21 cellular contexts compared by ENCODE assay signal in the genomic region with DNA sequence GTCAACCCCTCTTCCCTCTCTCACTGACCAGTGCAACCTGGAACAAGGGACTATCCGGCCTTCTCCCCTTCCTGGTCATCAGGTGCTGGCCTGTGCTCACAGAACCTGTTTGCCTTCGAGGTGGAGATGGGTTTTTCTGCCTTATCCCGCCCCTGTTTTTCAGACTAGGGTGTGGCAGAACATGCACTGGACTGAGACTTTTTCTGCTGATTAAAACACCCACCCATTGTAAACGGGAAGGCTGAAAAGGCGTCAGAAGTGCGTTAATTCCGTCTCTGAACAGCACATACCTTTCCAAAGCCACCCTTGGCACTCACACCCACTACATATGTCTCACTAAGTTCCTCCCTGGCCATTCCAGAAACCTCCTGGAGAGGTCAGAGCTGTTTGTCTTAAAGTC. TPM values are rescaled to one million over a fixed set of nuclear protein-coding genes. Genes with fewer than 3 reads are reported as not detected.
DNase-seq lines count a peak whose midpoint lies in the region; ATAC-seq and TF ChIP-seq lines count a peak whose summit lies in the region.
"Had no signal": no experiment of that assay in that cellular context is flagged by ENCODE, and none has a peak within 500 bp of the region (broad histone marks: within the 10 kb centered on the region; RNA-seq: fewer than 3 reads in every experiment).

No MANE protein-coding gene starts in this region.

- peaks cover 36% of the 10 kb centered on the region for H3K4me1 ChIP-seq in PC-3 (ENCODE audit: insufficient read depth, low read length)
- H3K4me1 ChIP-seq in left lung: peaks cover 0 to 3% of the 10 kb centered on the region in 2 donors
- H3K4me1 ChIP-seq in upper lobe of right lung: no peaks in the 10 kb centered on the region
- H3K4me1 ChIP-seq: SJSA1 had no signal

- H3K36me3 ChIP-seq in PC-3 (ENCODE audit: low read depth, low read length) (no peaks in the 10 kb centered on the region), left lung (no peaks in the 10 kb centered on the region), upper lobe of right lung (no peaks in the 10 kb centered on the region)
- H3K36me3 ChIP-seq: BLaER1, MG63, SJSA1 had no signal

- no peaks in the 10 kb centered on the region for H3K27me3 ChIP-seq in PC-3 (ENCODE audit: low read length)
- peaks cover 0 to 20% of the 10 kb centered on the region in 2 donors for H3K27me3 ChIP-seq in left lung
- peaks cover 8% of the 10 kb centered on the region for H3K27me3 ChIP-seq in upper lobe of right lung
- H3K27me3 ChIP-seq: BLaER1, MG63, SJSA1 had no signal

- TF ChIP-seq CTCF in PC-3 (conservative IDR thresholded peaks at IDR 0.05; ENCODE audit: low read depth, low read length) (no peak), epithelial cell of esophagus (IDR thresholded peaks at IDR 0.05; ENCODE audit: insufficient read depth, low read depth, low read length, missing control alignments) (no peak), left lung (IDR thresholded peaks at IDR 0.05) (no peak), upper lobe of right lung (IDR thresholded peaks at IDR 0.05) (no peak)

- no peak for ATAC-seq in PC-3
- ATAC-seq in left lung: peak; percentile 63
- peak; percentile 21 for ATAC-seq in upper lobe of right lung
- ATAC-seq in GM21529 (IDR thresholded peaks at IDR 0.05; ENCODE audit: unreplicated experiment): no peak
- no peak for ATAC-seq in GM19023 (IDR thresholded peaks at IDR 0.05; ENCODE audit: unreplicated experiment)
- ATAC-seq in activated T-cell treated with anti-CD3 and anti-CD28 coated beads, Interleukin-2, amount 50 U/mL, for 72 hours (replicated peaks in 1 of 2): no peak

- H3K9ac ChIP-seq in PC-3 (ENCODE audit: low read length): no peak overlapping the region
- H3K9ac ChIP-seq: BLaER1 had no signal

- intact Hi-C loops in PC-3 (cut with micrococcal nuclease) (loop anchor here (5.0 kb wide), 1 partner anchor 108 kb away; no protein-coding TSS in a partner anchor), left lung (cut with DNase I) (no loop called here), upper lobe of right lung (cut with DNase I) (loop anchor here (10.0 kb wide), 1 partner anchor 225 kb away; no protein-coding TSS in a partner anchor)

- no peaks in the 10 kb centered on the region for H4K20me1 ChIP-seq in PC-3 (ENCODE audit: low read length)
- H4K20me1 ChIP-seq: BLaER1 had no signal

- H3K4me3 ChIP-seq in PC-3 (ENCODE audit: low read length) (no peak overlapping the region), epithelial cell of esophagus (ENCODE audit: low read length) (no peak overlapping the region), left lung (no peak overlapping the region), upper lobe of right lung (no peak overlapping the region)
- H3K4me3 ChIP-seq: BLaER1, MG63, PC-9, SJSA1 had no signal

- H3K27me3 Mint-ChIP-seq in activated T-cell treated with anti-CD3 and anti-CD28 coated beads, Interleukin-2, amount 50 U/mL, for 72 hours (ENCODE audit: low read depth): peaks cover 26% of the 10 kb centered on the region

- H2AFZ ChIP-seq in PC-3 (ENCODE audit: low read length): no peak overlapping the region
- H2AFZ ChIP-seq: PC-9 had no signal

- no peaks in the 10 kb centered on the region for H3K4me1 Mint-ChIP-seq in activated T-cell treated with anti-CD3 and anti-CD28 coated beads, Interleukin-2, amount 50 U/mL, for 72 hours (ENCODE audit: low read depth)
- H3K4me1 Mint-ChIP-seq: CD4-positive, alpha-beta memory T cell had no signal

- H3K9me3 ChIP-seq in PC-3 (ENCODE audit: low read length): no peaks in the 10 kb centered on the region
- H3K9me3 ChIP-seq in left lung: no peaks in the 10 kb centered on the region
- no peaks in the 10 kb centered on the region for H3K9me3 ChIP-seq in upper lobe of right lung
- H3K9me3 ChIP-seq: BLaER1, MG63, SJSA1 had no signal

- CTCF ChIA-PET in PC-3 (lab: Charles Lee): interaction anchor here (0.8 kb wide), 1 partner anchor 456 kb away, joined by 7 read pairs; no protein-coding TSS in a partner anchor

- no peaks in the 10 kb centered on the region for H3K36me3 Mint-ChIP-seq in activated T-cell treated with anti-CD3 and anti-CD28 coated beads, Interleukin-2, amount 50 U/mL, for 72 hours (ENCODE audit: insufficient read depth in 2 of 2)
- H3K36me3 Mint-ChIP-seq: CD4-positive, alpha-beta memory T cell had no signal

- H3K27ac ChIP-seq in PC-3 (ENCODE audit: low read length) (no peak overlapping the region), left lung (no peak overlapping the region), upper lobe of right lung (no peak overlapping the region)
- H3K27ac ChIP-seq: BLaER1, PC-9, SJSA1 had no signal

- no TSS peak for BruUV-seq in PC-3 (replicated peaks; lab: Mats Ljungman, UMichigan)

- no peaks in the 10 kb centered on the region for H3K9me2 ChIP-seq in PC-3 (replicated peaks; ENCODE audit: low read length)

- DNase-seq in PC-3: peak; percentile 9
- peak; percentile 15 for DNase-seq in epithelial cell of esophagus (ENCODE audit: low read depth)
- DNase-seq in left lung: no peak
- no peak for DNase-seq in upper lobe of right lung
- no peak for DNase-seq in activated T-cell treated with anti-CD3 and anti-CD28 coated beads, Interleukin-2, amount 50 U/mL, for 72 hours
- DNase-seq: CD4-positive, alpha-beta memory T cell; DMS53; IMR-90; Karpas-422; MG63; NCI-H1048; NCI-H1436; NCI-H1930; NCI-H345; NCI-H524 treated with DMSO at 0.1 percent for 48 hours had no signal

- no peak overlapping the region for H3K4me3 Mint-ChIP-seq in activated T-cell treated with anti-CD3 and anti-CD28 coated beads, Interleukin-2, amount 50 U/mL, for 72 hours
- H3K4me3 Mint-ChIP-seq: CD4-positive, alpha-beta memory T cell had no signal

- H3F3A ChIP-seq in PC-3 (ENCODE audit: low read length, unreplicated experiment): peaks cover 9% of the 10 kb centered on the region

- no peak overlapping the region for H3K27ac Mint-ChIP-seq in activated T-cell treated with anti-CD3 and anti-CD28 coated beads, Interleukin-2, amount 50 U/mL, for 72 hours
- H3K27ac Mint-ChIP-seq: CD4-positive, alpha-beta memory T cell had no signal

- no peak overlapping the region for H3K4me2 ChIP-seq in PC-3 (ENCODE audit: low read length)
- H3K4me2 ChIP-seq: BLaER1, PC-9 had no signal

- no peaks in the 10 kb centered on the region for H3K9me3 Mint-ChIP-seq in activated T-cell treated with anti-CD3 and anti-CD28 coated beads, Interleukin-2, amount 50 U/mL, for 72 hours

- no peaks in the 10 kb centered on the region for H3K79me2 ChIP-seq in PC-3 (ENCODE audit: low read length)

- POLR2A ChIA-PET in PC-3 (lab: Charles Lee; ENCODE audit: unreplicated experiment): no interaction called here

RNA-seq across cellular contexts. Expression of a gene that starts 4.4 kb away (rescaled TPM):
- 0.04 TPM in 1 of 2 replicates, not detected in the other for total RNA-seq in PC-3 (2014; rRNA removed)
- total RNA-seq in left lung: under 1 TPM in 1 of 2 donors, not detected in 1; 0.60 TPM
- total RNA-seq in upper lobe of right lung: not detected
- not detected for total RNA-seq in activated T-cell treated with anti-CD3 and anti-CD28 coated beads, Interleukin-2, amount 50 U/mL, for 72 hours
- total RNA-seq: A673; CD4-positive, alpha-beta memory T cell; IMR-90; PC-9 had no signal

RNA-seq across cellular contexts. Expression of a gene that starts 36.9 kb away (rescaled TPM):
- total RNA-seq in PC-3 (2014; rRNA removed) (6.3 and 7.7 TPM in 2 replicates), left lung (10 to 100 TPM; 11.7 to 13.2 TPM), upper lobe of right lung (6.5 TPM)
- total RNA-seq in activated T-cell treated with anti-CD3 and anti-CD28 coated beads, Interleukin-2, amount 50 U/mL, for 72 hours: 1 to 10 TPM; 1.0 to 1.1 TPM

Comparison
In these comparisons a context has a peak if more than half of its experiments do, and no peak if none do; other contexts are left out.
1. ATAC-seq: peak in left lung (single experiment) and upper lobe of right lung (single experiment); none in PC-3 (single experiment), GM21529 (single experiment), GM19023 (single experiment) and activated T-cell treated with anti-CD3 and anti-CD28 coated beads, Interleukin-2, amount 50 U/mL, for 72 hours (0 of 2).
2. DNase-seq: peak in PC-3 (single experiment) and epithelial cell of esophagus (single experiment); none in left lung (0 of 2), upper lobe of right lung (single experiment) and activated T-cell treated with anti-CD3 and anti-CD28 coated beads, Interleukin-2, amount 50 U/mL, for 72 hours (0 of 2).
3. intact Hi-C loops: an anchor here in PC-3 (5.0 kb wide) and upper lobe of right lung (10.0 kb wide); none called in left lung.